In genomic region chr1:109457819-109458218, GRCh38 we compare ENCODE assay signal across 1 cellular context.
TF ChIP-seq lines count a peak whose summit lies in the region.

No MANE protein-coding gene starts in this region.

TF ChIP-seq in HepG2, 621 proteins besides CTCF, POLR2A, EP300 and RAD21:
- peak; percentile 27 for TF ChIP-seq TEAD3 (CRISPR knock-in tag; optimal IDR thresholded peaks at IDR 0.05; ENCODE audit: borderline replicate concordance)
- TF ChIP-seq ERF (CRISPR knock-in tag; IDR thresholded peaks at IDR 0.05): no peak
- TF ChIP-seq CSRNP2 (CRISPR knock-in tag; conservative IDR thresholded peaks at IDR 0.05; ENCODE audit: low read depth): no peak
- 0 out of 2 replicates have a peak, but pooled peaks have one; percentile 9 for TF ChIP-seq TCF7 (IDR thresholded peaks at IDR 0.05; ENCODE audit: low read depth)
- TF ChIP-seq RARA (CRISPR knock-in tag; IDR thresholded peaks at IDR 0.05): peak; percentile 24; the same call in 1 of the 2 replicates
- TF ChIP-seq KDM5A (IDR thresholded peaks at IDR 0.05; ENCODE audit: borderline replicate concordance, low read length): no peak
- no peak for TF ChIP-seq SOX6 (IDR thresholded peaks at IDR 0.05)
- peak; percentile 59 for TF ChIP-seq SOX6 (CRISPR knock-in tag; IDR thresholded peaks at IDR 0.05)
- TF ChIP-seq ZNF644 (CRISPR knock-in tag; IDR thresholded peaks at IDR 0.05; ENCODE audit: low read depth): peak; percentile 59; the same call in 1 of the 2 replicates
- peak; percentile 35; the same call in 1 of the 2 replicates for TF ChIP-seq HNF4A (CRISPR knock-in tag; IDR thresholded peaks at IDR 0.05)
- 0 out of 2 replicates have a peak, but pooled peaks have one; percentile 48 for TF ChIP-seq GFI1 (CRISPR knock-in tag; IDR thresholded peaks at IDR 0.05; ENCODE audit: borderline replicate concordance)
- no peak for TF ChIP-seq SOX13 (IDR thresholded peaks at IDR 0.05)
- peak in 1 of 2 experiments; percentile 77; a peak in 2 of 4 replicates for TF ChIP-seq SOX13 (CRISPR knock-in tag; conservative IDR thresholded peaks at IDR 0.05 in 1 of 2, IDR thresholded peaks at IDR 0.05 in 1 of 2)
- TF ChIP-seq EHMT2 (IDR thresholded peaks at IDR 0.05; ENCODE audit: borderline replicate concordance, low read depth, low read length): no peak
- TF ChIP-seq ATF1 (CRISPR knock-in tag; IDR thresholded peaks at IDR 0.05): no peak
- peak; percentile 67; the same call in 1 of the 2 replicates for TF ChIP-seq ZNF362 (CRISPR knock-in tag; IDR thresholded peaks at IDR 0.05; ENCODE audit: borderline replicate concordance)
TF ChIP-seq in HepG2: peak in this region for 9.
